In the genomic region with DNA sequence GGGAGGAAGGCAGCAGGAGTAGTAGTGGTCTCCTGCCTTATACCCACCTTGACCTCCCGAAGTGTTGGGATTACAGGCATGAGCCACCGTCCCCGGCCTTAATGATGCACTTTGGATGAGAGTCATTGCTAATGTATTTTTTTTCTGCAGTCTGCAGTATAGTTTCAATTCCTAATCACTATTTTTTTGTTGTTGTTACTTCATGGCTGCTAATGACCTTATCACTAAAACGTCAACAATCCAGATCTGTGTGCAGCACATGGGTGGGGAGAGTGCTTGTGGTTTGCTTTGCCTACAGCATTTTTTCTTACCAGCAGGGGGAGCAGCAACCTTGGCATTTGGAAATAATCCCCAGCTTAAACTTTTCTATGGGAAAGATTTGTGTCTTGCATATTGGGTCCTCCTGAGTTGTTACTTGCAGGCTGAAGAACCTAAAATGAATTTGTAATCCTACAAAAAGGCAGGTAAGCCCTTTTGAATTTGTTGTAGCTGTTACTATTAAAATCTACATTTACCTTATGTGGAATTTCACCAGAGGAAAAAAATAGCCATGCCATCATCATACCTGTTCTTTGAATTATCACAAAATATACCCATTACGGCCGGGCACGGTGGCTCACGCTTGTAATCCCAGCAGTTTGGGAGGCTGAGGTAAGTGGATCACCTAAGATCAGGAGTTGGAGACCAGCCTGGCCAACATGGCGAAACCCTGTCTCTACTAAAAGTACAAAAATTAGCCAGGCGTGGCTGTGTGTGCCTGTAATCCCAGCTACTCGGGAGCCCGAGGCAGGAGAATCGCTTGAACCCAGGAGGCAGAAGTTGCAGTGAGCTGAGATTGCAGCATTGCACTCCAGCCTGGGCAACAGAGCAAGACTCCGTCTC, we compare ENCODE assay signal across 1 cellular context.
TF ChIP-seq lines count a peak whose summit lies in the region.

No MANE protein-coding gene starts in this region.

TF ChIP-seq in GM12878, 131 proteins besides CTCF, POLR2A, EP300 and RAD21 (continued from another document and continues in another):
- TF ChIP-seq, protein P1, sequence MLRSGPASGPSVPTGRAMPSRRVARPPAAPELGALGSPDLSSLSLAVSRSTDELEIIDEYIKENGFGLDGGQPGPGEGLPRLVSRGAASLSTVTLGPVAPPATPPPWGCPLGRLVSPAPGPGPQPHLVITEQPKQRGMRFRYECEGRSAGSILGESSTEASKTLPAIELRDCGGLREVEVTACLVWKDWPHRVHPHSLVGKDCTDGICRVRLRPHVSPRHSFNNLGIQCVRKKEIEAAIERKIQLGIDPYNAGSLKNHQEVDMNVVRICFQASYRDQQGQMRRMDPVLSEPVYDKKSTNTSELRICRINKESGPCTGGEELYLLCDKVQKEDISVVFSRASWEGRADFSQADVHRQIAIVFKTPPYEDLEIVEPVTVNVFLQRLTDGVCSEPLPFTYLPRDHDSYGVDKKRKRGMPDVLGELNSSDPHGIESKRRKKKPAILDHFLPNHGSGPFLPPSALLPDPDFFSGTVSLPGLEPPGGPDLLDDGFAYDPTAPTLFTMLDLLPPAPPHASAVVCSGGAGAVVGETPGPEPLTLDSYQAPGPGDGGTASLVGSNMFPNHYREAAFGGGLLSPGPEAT (IDR thresholded peaks at IDR 0.05; ENCODE audit: low read depth), result no peak
- TF ChIP-seq PAX5 (IDR thresholded peaks at IDR 0.05; ENCODE audit: borderline replicate concordance, low read depth, low read length), result no peak
- TF ChIP-seq YBX1 (IDR thresholded peaks at IDR 0.05), result no peak
- TF ChIP-seq, protein P2, sequence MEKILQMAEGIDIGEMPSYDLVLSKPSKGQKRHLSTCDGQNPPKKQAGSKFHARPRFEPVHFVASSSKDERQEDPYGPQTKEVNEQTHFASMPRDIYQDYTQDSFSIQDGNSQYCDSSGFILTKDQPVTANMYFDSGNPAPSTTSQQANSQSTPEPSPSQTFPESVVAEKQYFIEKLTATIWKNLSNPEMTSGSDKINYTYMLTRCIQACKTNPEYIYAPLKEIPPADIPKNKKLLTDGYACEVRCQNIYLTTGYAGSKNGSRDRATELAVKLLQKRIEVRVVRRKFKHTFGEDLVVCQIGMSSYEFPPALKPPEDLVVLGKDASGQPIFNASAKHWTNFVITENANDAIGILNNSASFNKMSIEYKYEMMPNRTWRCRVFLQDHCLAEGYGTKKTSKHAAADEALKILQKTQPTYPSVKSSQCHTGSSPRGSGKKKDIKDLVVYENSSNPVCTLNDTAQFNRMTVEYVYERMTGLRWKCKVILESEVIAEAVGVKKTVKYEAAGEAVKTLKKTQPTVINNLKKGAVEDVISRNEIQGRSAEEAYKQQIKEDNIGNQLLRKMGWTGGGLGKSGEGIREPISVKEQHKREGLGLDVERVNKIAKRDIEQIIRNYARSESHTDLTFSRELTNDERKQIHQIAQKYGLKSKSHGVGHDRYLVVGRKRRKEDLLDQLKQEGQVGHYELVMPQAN (conservative IDR thresholded peaks at IDR 0.05), result peak; percentile 23; the same call in 1 of the 2 replicates
- TF ChIP-seq NR2C1 (IDR thresholded peaks at IDR 0.05), result no peak
- TF ChIP-seq, protein P3, sequence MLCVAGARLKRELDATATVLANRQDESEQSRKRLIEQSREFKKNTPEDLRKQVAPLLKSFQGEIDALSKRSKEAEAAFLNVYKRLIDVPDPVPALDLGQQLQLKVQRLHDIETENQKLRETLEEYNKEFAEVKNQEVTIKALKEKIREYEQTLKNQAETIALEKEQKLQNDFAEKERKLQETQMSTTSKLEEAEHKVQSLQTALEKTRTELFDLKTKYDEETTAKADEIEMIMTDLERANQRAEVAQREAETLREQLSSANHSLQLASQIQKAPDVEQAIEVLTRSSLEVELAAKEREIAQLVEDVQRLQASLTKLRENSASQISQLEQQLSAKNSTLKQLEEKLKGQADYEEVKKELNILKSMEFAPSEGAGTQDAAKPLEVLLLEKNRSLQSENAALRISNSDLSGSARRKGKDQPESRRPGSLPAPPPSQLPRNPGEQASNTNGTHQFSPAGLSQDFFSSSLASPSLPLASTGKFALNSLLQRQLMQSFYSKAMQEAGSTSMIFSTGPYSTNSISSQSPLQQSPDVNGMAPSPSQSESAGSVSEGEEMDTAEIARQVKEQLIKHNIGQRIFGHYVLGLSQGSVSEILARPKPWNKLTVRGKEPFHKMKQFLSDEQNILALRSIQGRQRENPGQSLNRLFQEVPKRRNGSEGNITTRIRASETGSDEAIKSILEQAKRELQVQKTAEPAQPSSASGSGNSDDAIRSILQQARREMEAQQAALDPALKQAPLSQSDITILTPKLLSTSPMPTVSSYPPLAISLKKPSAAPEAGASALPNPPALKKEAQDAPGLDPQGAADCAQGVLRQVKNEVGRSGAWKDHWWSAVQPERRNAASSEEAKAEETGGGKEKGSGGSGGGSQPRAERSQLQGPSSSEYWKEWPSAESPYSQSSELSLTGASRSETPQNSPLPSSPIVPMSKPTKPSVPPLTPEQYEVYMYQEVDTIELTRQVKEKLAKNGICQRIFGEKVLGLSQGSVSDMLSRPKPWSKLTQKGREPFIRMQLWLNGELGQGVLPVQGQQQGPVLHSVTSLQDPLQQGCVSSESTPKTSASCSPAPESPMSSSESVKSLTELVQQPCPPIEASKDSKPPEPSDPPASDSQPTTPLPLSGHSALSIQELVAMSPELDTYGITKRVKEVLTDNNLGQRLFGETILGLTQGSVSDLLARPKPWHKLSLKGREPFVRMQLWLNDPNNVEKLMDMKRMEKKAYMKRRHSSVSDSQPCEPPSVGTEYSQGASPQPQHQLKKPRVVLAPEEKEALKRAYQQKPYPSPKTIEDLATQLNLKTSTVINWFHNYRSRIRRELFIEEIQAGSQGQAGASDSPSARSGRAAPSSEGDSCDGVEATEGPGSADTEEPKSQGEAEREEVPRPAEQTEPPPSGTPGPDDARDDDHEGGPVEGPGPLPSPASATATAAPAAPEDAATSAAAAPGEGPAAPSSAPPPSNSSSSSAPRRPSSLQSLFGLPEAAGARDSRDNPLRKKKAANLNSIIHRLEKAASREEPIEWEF (IDR thresholded peaks at IDR 0.05; ENCODE audit: insufficient replicate concordance, low read depth, low read length), result no peak
- no peak for TF ChIP-seq EZH2 (IDR thresholded peaks at IDR 0.05; ENCODE audit: borderline replicate concordance, control insufficient read depth, low read depth, low read length)
- TF ChIP-seq HDGF (IDR thresholded peaks at IDR 0.05), result no peak
- TF ChIP-seq ZNF384 (IDR thresholded peaks at IDR 0.05; ENCODE audit: borderline replicate concordance, low read depth, low read length), result no peak
- TF ChIP-seq, protein P4, sequence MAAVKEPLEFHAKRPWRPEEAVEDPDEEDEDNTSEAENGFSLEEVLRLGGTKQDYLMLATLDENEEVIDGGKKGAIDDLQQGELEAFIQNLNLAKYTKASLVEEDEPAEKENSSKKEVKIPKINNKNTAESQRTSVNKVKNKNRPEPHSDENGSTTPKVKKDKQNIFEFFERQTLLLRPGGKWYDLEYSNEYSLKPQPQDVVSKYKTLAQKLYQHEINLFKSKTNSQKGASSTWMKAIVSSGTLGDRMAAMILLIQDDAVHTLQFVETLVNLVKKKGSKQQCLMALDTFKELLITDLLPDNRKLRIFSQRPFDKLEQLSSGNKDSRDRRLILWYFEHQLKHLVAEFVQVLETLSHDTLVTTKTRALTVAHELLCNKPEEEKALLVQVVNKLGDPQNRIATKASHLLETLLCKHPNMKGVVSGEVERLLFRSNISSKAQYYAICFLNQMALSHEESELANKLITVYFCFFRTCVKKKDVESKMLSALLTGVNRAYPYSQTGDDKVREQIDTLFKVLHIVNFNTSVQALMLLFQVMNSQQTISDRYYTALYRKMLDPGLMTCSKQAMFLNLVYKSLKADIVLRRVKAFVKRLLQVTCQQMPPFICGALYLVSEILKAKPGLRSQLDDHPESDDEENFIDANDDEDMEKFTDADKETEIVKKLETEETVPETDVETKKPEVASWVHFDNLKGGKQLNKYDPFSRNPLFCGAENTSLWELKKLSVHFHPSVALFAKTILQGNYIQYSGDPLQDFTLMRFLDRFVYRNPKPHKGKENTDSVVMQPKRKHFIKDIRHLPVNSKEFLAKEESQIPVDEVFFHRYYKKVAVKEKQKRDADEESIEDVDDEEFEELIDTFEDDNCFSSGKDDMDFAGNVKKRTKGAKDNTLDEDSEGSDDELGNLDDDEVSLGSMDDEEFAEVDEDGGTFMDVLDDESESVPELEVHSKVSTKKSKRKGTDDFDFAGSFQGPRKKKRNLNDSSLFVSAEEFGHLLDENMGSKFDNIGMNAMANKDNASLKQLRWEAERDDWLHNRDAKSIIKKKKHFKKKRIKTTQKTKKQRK (IDR thresholded peaks at IDR 0.05; ENCODE audit: low read depth, low read length), result no peak
- TF ChIP-seq RELA (IDR thresholded peaks at IDR 0.05; ENCODE audit: borderline replicate concordance, partially characterized antibody), result no peak
- TF ChIP-seq FOS (IDR thresholded peaks at IDR 0.05; ENCODE audit: borderline replicate concordance, extremely low read depth, insufficient read length), result no peak
- TF ChIP-seq ZNF207 (IDR thresholded peaks at IDR 0.05; ENCODE audit: borderline replicate concordance), result no peak
- no peak for TF ChIP-seq POLR2AphosphoS5 (IDR thresholded peaks at IDR 0.05; ENCODE audit: low read length)
- TF ChIP-seq RAD51 (IDR thresholded peaks at IDR 0.05), result no peak
- no peak for TF ChIP-seq LARP7 (IDR thresholded peaks at IDR 0.05)
- TF ChIP-seq SMARCA5 (IDR thresholded peaks at IDR 0.05), result peak; percentile 48; the same call in 1 of the 2 replicates
- TF ChIP-seq FOXM1 (IDR thresholded peaks at IDR 0.05; ENCODE audit: low read depth, low read length), result no peak
- no peak for TF ChIP-seq NFIC (IDR thresholded peaks at IDR 0.05; ENCODE audit: low read depth, low read length)
- TF ChIP-seq TCF7 (IDR thresholded peaks at IDR 0.05; ENCODE audit: borderline replicate concordance), result no peak
- TF ChIP-seq SPI1 (IDR thresholded peaks at IDR 0.05; ENCODE audit: borderline replicate concordance, insufficient read depth, low read depth, low read length), result no peak
- peak; percentile 94 for TF ChIP-seq RUNX3 (IDR thresholded peaks at IDR 0.05; ENCODE audit: low read length)
- no peak for TF ChIP-seq KAT2A (conservative IDR thresholded peaks at IDR 0.05; ENCODE audit: control insufficient read depth, low read depth, low read length)
- no peak for TF ChIP-seq SIX5 (IDR thresholded peaks at IDR 0.05; ENCODE audit: low read depth, low read length, severe bottlenecking)
- TF ChIP-seq EED (IDR thresholded peaks at IDR 0.05; ENCODE audit: low read depth), result no peak
- TF ChIP-seq CBX3 (IDR thresholded peaks at IDR 0.05; ENCODE audit: borderline replicate concordance, low read depth), result no peak
- TF ChIP-seq ATF7 (IDR thresholded peaks at IDR 0.05; ENCODE audit: low read depth), result no peak
- TF ChIP-seq, protein P5, sequence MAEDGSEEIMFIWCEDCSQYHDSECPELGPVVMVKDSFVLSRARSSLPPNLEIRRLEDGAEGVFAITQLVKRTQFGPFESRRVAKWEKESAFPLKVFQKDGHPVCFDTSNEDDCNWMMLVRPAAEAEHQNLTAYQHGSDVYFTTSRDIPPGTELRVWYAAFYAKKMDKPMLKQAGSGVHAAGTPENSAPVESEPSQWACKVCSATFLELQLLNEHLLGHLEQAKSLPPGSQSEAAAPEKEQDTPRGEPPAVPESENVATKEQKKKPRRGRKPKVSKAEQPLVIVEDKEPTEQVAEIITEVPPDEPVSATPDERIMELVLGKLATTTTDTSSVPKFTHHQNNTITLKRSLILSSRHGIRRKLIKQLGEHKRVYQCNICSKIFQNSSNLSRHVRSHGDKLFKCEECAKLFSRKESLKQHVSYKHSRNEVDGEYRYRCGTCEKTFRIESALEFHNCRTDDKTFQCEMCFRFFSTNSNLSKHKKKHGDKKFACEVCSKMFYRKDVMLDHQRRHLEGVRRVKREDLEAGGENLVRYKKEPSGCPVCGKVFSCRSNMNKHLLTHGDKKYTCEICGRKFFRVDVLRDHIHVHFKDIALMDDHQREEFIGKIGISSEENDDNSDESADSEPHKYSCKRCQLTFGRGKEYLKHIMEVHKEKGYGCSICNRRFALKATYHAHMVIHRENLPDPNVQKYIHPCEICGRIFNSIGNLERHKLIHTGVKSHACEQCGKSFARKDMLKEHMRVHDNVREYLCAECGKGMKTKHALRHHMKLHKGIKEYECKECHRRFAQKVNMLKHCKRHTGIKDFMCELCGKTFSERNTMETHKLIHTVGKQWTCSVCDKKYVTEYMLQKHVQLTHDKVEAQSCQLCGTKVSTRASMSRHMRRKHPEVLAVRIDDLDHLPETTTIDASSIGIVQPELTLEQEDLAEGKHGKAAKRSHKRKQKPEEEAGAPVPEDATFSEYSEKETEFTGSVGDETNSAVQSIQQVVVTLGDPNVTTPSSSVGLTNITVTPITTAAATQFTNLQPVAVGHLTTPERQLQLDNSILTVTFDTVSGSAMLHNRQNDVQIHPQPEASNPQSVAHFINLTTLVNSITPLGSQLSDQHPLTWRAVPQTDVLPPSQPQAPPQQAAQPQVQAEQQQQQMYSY (CRISPR knock-in tag; IDR thresholded peaks at IDR 0.05), result no peak
- no peak for TF ChIP-seq MEF2B (IDR thresholded peaks at IDR 0.05; ENCODE audit: partially characterized antibody, poor library complexity, severe bottlenecking)
- TF ChIP-seq CEBPB (IDR thresholded peaks at IDR 0.05; ENCODE audit: borderline replicate concordance in 1 of 2, low read depth in 2 of 2, low read length in 2 of 2), result no peak
- TF ChIP-seq, protein P6, sequence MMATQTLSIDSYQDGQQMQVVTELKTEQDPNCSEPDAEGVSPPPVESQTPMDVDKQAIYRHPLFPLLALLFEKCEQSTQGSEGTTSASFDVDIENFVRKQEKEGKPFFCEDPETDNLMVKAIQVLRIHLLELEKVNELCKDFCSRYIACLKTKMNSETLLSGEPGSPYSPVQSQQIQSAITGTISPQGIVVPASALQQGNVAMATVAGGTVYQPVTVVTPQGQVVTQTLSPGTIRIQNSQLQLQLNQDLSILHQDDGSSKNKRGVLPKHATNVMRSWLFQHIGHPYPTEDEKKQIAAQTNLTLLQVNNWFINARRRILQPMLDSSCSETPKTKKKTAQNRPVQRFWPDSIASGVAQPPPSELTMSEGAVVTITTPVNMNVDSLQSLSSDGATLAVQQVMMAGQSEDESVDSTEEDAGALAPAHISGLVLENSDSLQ (IDR thresholded peaks at IDR 0.05), result no peak
- TF ChIP-seq ESRRA (IDR thresholded peaks at IDR 0.05; ENCODE audit: low read length), result no peak
- TF ChIP-seq SP1 (IDR thresholded peaks at IDR 0.05; ENCODE audit: low read depth, low read length), result no peak
- TF ChIP-seq, protein P7, sequence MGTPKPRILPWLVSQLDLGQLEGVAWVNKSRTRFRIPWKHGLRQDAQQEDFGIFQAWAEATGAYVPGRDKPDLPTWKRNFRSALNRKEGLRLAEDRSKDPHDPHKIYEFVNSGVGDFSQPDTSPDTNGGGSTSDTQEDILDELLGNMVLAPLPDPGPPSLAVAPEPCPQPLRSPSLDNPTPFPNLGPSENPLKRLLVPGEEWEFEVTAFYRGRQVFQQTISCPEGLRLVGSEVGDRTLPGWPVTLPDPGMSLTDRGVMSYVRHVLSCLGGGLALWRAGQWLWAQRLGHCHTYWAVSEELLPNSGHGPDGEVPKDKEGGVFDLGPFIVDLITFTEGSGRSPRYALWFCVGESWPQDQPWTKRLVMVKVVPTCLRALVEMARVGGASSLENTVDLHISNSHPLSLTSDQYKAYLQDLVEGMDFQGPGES (IDR thresholded peaks at IDR 0.05), result no peak
- no peak for TF ChIP-seq ZSCAN29 (IDR thresholded peaks at IDR 0.05)
- TF ChIP-seq MXI1 (IDR thresholded peaks at IDR 0.05; ENCODE audit: low read depth, low read length), result peak; percentile 50
- no peak for TF ChIP-seq CHD2 (IDR thresholded peaks at IDR 0.05; ENCODE audit: borderline replicate concordance, low read depth, low read length)
